Comparison of ENCODE assay signal across 14 cellular contexts in genomic region chr7:50190772-50191171, GRCh38.
DNase-seq lines count a peak whose midpoint lies in the region; ATAC-seq lines count a peak whose summit lies in the region.
"Had no signal": no experiment of that assay in that cellular context is flagged by ENCODE, and none has a peak within 500 bp of the region (broad histone marks: within the 10 kb centered on the region; RNA-seq: fewer than 3 reads in every experiment).

No MANE protein-coding gene starts in this region.

- peak; percentile 61 to 62 for ATAC-seq in left cardiac atrium
- ATAC-seq in Right ventricle myocardium superior (ENCODE audit: poor library complexity) = no peak
- ATAC-seq: GM23338 had no signal

- intact Hi-C loops in left cardiac atrium (cut with DNase I) = no loop called here
- intact Hi-C loops in Right ventricle myocardium superior (cut with DNase I) = no loop called here

- no peak for DNase-seq in left cardiac atrium
- DNase-seq in Right ventricle myocardium superior = no peak
- DNase-seq in NCI-H446 (lab: John Stamatoyannopoulos, UW) = peak; percentile 51 to 60
- DNase-seq in cerebellum (ENCODE audit: low spot score) = peak; percentile 78
- peak; percentile 27 for DNase-seq in superior temporal gyrus (ENCODE audit: extremely low spot score)
- no peak for DNase-seq in DMS 273 treated with DMSO at 0.1 percent for 48 hours (lab: John Stamatoyannopoulos, UW)
- DNase-seq in stimulated activated CD4-positive, alpha-beta T cell treated with anti-CD3 and anti-CD28 coated beads, Interleukin-2, amount 100 ng/mL, for 48 hours = no peak
- DNase-seq: Caco-2; CD4-positive, alpha-beta T cell; DMS153; DMS79; GF-D8; HCEC 1CT had no signal

Comparison
In these comparisons a context has a peak if more than half of its experiments do, and no peak if none do; other contexts are left out.
1. DNase-seq: peak in NCI-H446 (2 of 2), cerebellum (single experiment) and superior temporal gyrus (single experiment); none in left cardiac atrium (single experiment), Right ventricle myocardium superior (single experiment), DMS 273 treated with DMSO at 0.1 percent for 48 hours (single experiment) and stimulated activated CD4-positive, alpha-beta T cell treated with anti-CD3 and anti-CD28 coated beads, Interleukin-2, amount 100 ng/mL, for 48 hours (0 of 2).